ENCODE assay signal across 8 cellular contexts in genomic region chr3:40445062-40445461, GRCh38. TPM values are rescaled to one million over a fixed set of nuclear protein-coding genes. Genes with fewer than 3 reads are reported as not detected.
"Had no signal": no experiment of that assay in that cellular context is flagged by ENCODE, and none has a peak within 500 bp of the region (broad histone marks: within the 10 kb centered on the region; RNA-seq: fewer than 3 reads in every experiment).

No MANE protein-coding gene starts in this region.

- H3K27me3 Mint-ChIP-seq: IgD-negative memory B cell had no signal

- H3K27ac ChIP-seq: HL-60 had no signal

- H3K4me3 ChIP-seq: K562 had no signal

- ATAC-seq: HepG2 had no signal

- DNase-seq: IMR-90, KBM-7 had no signal

- H3K9me3 Mint-ChIP-seq: IgD-negative memory B cell had no signal

- H3K4me3 Mint-ChIP-seq: IgD-negative memory B cell had no signal

RNA-seq across cellular contexts. Expression of gene ENTPD3, which starts 58.1 kb away (rescaled TPM):
- total RNA-seq: HepG2, HT-29, HT1080, IMR-90 had no signal
